9 cellular contexts compared by ENCODE assay signal in genomic region chr11:124863137-124863825, GRCh38. TPM values are rescaled to one million over a fixed set of nuclear protein-coding genes. Genes with fewer than 3 reads are reported as not detected.
A peak's percentile ranks its signal among the peaks of the same experiment; 100 is the strongest.
DNase-seq lines count a peak whose midpoint lies in the region; ATAC-seq and TF ChIP-seq lines count a peak whose summit lies in the region.
"Had no signal": no experiment of that assay in that cellular context is flagged by ENCODE, and none has a peak within 500 bp of the region (broad histone marks: within the 10 kb centered on the region; RNA-seq: fewer than 3 reads in every experiment).

No MANE protein-coding gene starts in this region.

- H3K79me2 ChIP-seq in neural progenitor cell (ENCODE audit: low read depth) = no peaks in the 10 kb centered on the region

- H3K9me3 ChIP-seq in neural progenitor cell (ENCODE audit: low read depth) = no peaks in the 10 kb centered on the region

- TF ChIP-seq CTCF in fibroblast of pulmonary artery (IDR thresholded peaks at IDR 0.05; ENCODE audit: low read length, missing control alignments) = no peak
- no peak for TF ChIP-seq CTCF in neural progenitor cell (IDR thresholded peaks at IDR 0.05)

- no peak overlapping the region for H3K27ac Mint-ChIP-seq in neural progenitor cell

- H3K9me3 Mint-ChIP-seq in neural progenitor cell = no peaks in the 10 kb centered on the region

- peaks cover 55% of the 10 kb centered on the region for H3F3A ChIP-seq in neural progenitor cell (ENCODE audit: low read depth)

- H3K4me3 Mint-ChIP-seq in neural progenitor cell = peak overlapping the region; percentile 72

- H4K20me1 ChIP-seq in neural progenitor cell (ENCODE audit: low read depth) = peaks cover 29% of the 10 kb centered on the region

- peaks cover 67% of the 10 kb centered on the region for H3K4me1 ChIP-seq in neural progenitor cell

- no peaks in the 10 kb centered on the region for H3K36me3 Mint-ChIP-seq in neural progenitor cell

- ATAC-seq in HG02623 (IDR thresholded peaks at IDR 0.05; ENCODE audit: unreplicated experiment) = no peak

- no peak overlapping the region for H3K27ac ChIP-seq in neural progenitor cell
- H3K27ac ChIP-seq: epithelial cell of prostate had no signal

- H3K27me3 ChIP-seq in neural progenitor cell = peaks cover 61% of the 10 kb centered on the region

- peak overlapping the region; percentile 94 for H3K4me2 ChIP-seq in neural progenitor cell

- H3K4me1 Mint-ChIP-seq in neural progenitor cell = peaks cover 62% of the 10 kb centered on the region

- peaks cover 56% of the 10 kb centered on the region for H3K27me3 Mint-ChIP-seq in neural progenitor cell (ENCODE audit: insufficient read depth, low read depth)

- DNase-seq in CD1c-positive myeloid dendritic cell (ENCODE audit: extremely low spot score) = peak; percentile 21
- DNase-seq in NCI-H82 (lab: John Stamatoyannopoulos, UW) = peak; percentile 81
- peak; percentile 38 for DNase-seq in fibroblast of pulmonary artery (ENCODE audit: low read depth)
- DNase-seq in neural progenitor cell (ENCODE audit: low spot score) = peak; percentile 95
- no peak for DNase-seq in NCI-H2171 (lab: John Stamatoyannopoulos, UW)
- no peak for DNase-seq in DMS 273 (lab: John Stamatoyannopoulos, UW; ENCODE audit: unreplicated experiment)
- no peak for DNase-seq in stimulated activated CD4-positive, alpha-beta T cell treated with anti-CD3 and anti-CD28 coated beads, Interleukin-1b, Interleukin-23, amount 100 ng/mL, for 48 hours

- no peaks in the 10 kb centered on the region for H3K36me3 ChIP-seq in neural progenitor cell

- no peak overlapping the region for H2AFZ ChIP-seq in neural progenitor cell (replicated peaks)

- peak overlapping the region; percentile 29 for H3K4me3 ChIP-seq in fibroblast of pulmonary artery (replicated peaks; ENCODE audit: low read depth, low read length)
- peak overlapping the region; percentile 38 for H3K4me3 ChIP-seq in neural progenitor cell

- H3K9ac ChIP-seq in neural progenitor cell = no peak overlapping the region

RNA-seq across cellular contexts. Expression of gene ROBO3, which starts 2.0 kb away (rescaled TPM):
- total RNA-seq in neural progenitor cell (ENCODE audit: low replicate concordance) = 12.6 and 30.7 TPM in 2 replicates

RNA-seq across cellular contexts. Expression of gene ROBO4, which starts 34.4 kb away (rescaled TPM):
- total RNA-seq in neural progenitor cell (ENCODE audit: low replicate concordance) = not detected in 2 replicates

RNA-seq across cellular contexts. Expression of gene HEPN1, which starts 55.8 kb away (rescaled TPM):
- not detected in 2 replicates for total RNA-seq in neural progenitor cell (ENCODE audit: low replicate concordance)

Comparison
In these comparisons a context has a peak if more than half of its experiments do, and no peak if none do; other contexts are left out.
1. DNase-seq: peak in CD1c-positive myeloid dendritic cell (single experiment), NCI-H82 (single experiment), fibroblast of pulmonary artery (single experiment) and neural progenitor cell (single experiment); none in NCI-H2171 (single experiment), DMS 273 (single experiment) and stimulated activated CD4-positive, alpha-beta T cell treated with anti-CD3 and anti-CD28 coated beads, Interleukin-1b, Interleukin-23, amount 100 ng/mL, for 48 hours (single experiment).